ENCODE assay signal across 19 cellular contexts in genomic region chr4:164874791-164875190, GRCh38. TPM values are rescaled to one million over a fixed set of nuclear protein-coding genes. Genes with fewer than 3 reads are reported as not detected.
DNase-seq lines count a peak whose midpoint lies in the region; ATAC-seq and TF ChIP-seq lines count a peak whose summit lies in the region.
"Had no signal": no experiment of that assay in that cellular context is flagged by ENCODE, and none has a peak within 500 bp of the region (broad histone marks: within the 10 kb centered on the region; RNA-seq: fewer than 3 reads in every experiment).

No MANE protein-coding gene starts in this region.

- in situ Hi-C loops in HAP-1 (cut with MboI; ENCODE audit: low sequenced_read_pairs): no loop called here

- H3K27ac Mint-ChIP-seq in progenitor cell of endocrine pancreas: peak overlapping the region; percentile 39
- H3K27ac Mint-ChIP-seq: CD14-positive monocyte, IgD-negative memory B cell had no signal

- peak; percentile 80 to 82 for DNase-seq in HAP-1 (ENCODE audit: low spot score in 2 of 2)
- DNase-seq in RWPE1 (ENCODE audit: low spot score): peak; percentile 17
- DNase-seq in foreskin keratinocyte: peak; percentile 6 to 34
- DNase-seq in progenitor cell of endocrine pancreas (ENCODE audit: low spot score, unreplicated experiment): no peak
- no peak for DNase-seq in SW480 (ENCODE audit: low spot score)
- no peak for DNase-seq in 8988T
- DNase-seq: ACHN; AML-193; DMS153; NCI-H187; NCI-H345; NK-92 treated with Interleukin-12 subunit alpha and Interleukin-12 subunit beta, amount 100 ng/mL, for 24 hours; OCI-M1; RPMI8226; SJCRH30; SW 1271 had no signal

- POLR2A ChIA-PET in RWPE1 (lab: Yijun Ruan, JAX; ENCODE audit: low non-redundant PET): no interaction called here

- H3K9me3 Mint-ChIP-seq in progenitor cell of endocrine pancreas (ENCODE audit: low read depth): peaks cover 8% of the 10 kb centered on the region

- H3K4me1 Mint-ChIP-seq in progenitor cell of endocrine pancreas (ENCODE audit: low read depth): peaks cover 43% of the 10 kb centered on the region
- H3K4me1 Mint-ChIP-seq: IgD-negative memory B cell had no signal

- ATAC-seq in foreskin keratinocyte (no peak), GM18868 (IDR thresholded peaks at IDR 0.05; ENCODE audit: unreplicated experiment) (no peak)

- H3K4me1 ChIP-seq in HAP-1 (peaks cover 46% of the 10 kb centered on the region), foreskin keratinocyte (no peaks in the 10 kb centered on the region)
- H3K4me1 ChIP-seq: SJCRH30 had no signal

- H3K4me3 ChIP-seq in HAP-1: no peak overlapping the region
- H3K4me3 ChIP-seq: SJCRH30 had no signal

- no peaks in the 10 kb centered on the region for H3K36me3 Mint-ChIP-seq in progenitor cell of endocrine pancreas (ENCODE audit: insufficient read depth)
- H3K36me3 Mint-ChIP-seq: CD14-positive monocyte, IgD-negative memory B cell had no signal

- H3K27ac ChIP-seq in RWPE1 (no peak overlapping the region), foreskin keratinocyte (no peak overlapping the region)
- H3K27ac ChIP-seq: SJCRH30 had no signal

- TF ChIP-seq CTCF in RWPE1 (conservative IDR thresholded peaks at IDR 0.05; ENCODE audit: low read depth): no peak
- no peak for TF ChIP-seq CTCF in foreskin keratinocyte (conservative IDR thresholded peaks at IDR 0.05)
- TF ChIP-seq CTCF in progenitor cell of endocrine pancreas (IDR thresholded peaks at IDR 0.05; ENCODE audit: unreplicated experiment): no peak

- H3K27me3 Mint-ChIP-seq in progenitor cell of endocrine pancreas: no peaks in the 10 kb centered on the region

- H3K4me3 Mint-ChIP-seq in progenitor cell of endocrine pancreas (ENCODE audit: low read depth): no peak overlapping the region
- H3K4me3 Mint-ChIP-seq: CD14-positive monocyte, IgD-negative memory B cell had no signal

- H3K9me3 ChIP-seq in HAP-1: no peaks in the 10 kb centered on the region
- H3K9me3 ChIP-seq: SJCRH30 had no signal

- H3K27me3 ChIP-seq in HAP-1 (ENCODE audit: low read depth) (no peaks in the 10 kb centered on the region), foreskin keratinocyte (no peaks in the 10 kb centered on the region)
- H3K27me3 ChIP-seq: SJCRH30 had no signal

- H3K36me3 ChIP-seq in HAP-1 (replicated peaks): no peaks in the 10 kb centered on the region
- H3K36me3 ChIP-seq: SJCRH30 had no signal

- CTCF ChIA-PET in RWPE1 (lab: Yijun Ruan, JAX): interaction anchor here (0.7 to 0.9 kb wide), 2 partner anchors 26 to 222 kb away, joined by 3 to 5 read pairs; no protein-coding TSS in a partner anchor

RNA-seq across cellular contexts. Expression of gene APELA, which starts 2.2 kb away (rescaled TPM):
- total RNA-seq in foreskin keratinocyte (not detected in 2 replicates), progenitor cell of endocrine pancreas (4.8 and 6.4 TPM in 2 replicates)
- not detected in 2 replicates for polyA plus RNA-seq in foreskin keratinocyte
- total RNA-seq: SJCRH30 had no signal
- polyA plus RNA-seq: CD14-positive monocyte, IgD-negative memory B cell had no signal

Comparison
In these comparisons a context has a peak if more than half of its experiments do, and no peak if none do; other contexts are left out.
1. DNase-seq: peak in HAP-1 (2 of 2), RWPE1 (single experiment) and foreskin keratinocyte (2 of 2); none in progenitor cell of endocrine pancreas (single experiment), SW480 (single experiment) and 8988T (single experiment).